Comparison of ENCODE assay signal across 22 cellular contexts in genomic region chr16:14357328-14357727, GRCh38.
DNase-seq lines count a peak whose midpoint lies in the region; ATAC-seq, FAIRE-seq and TF ChIP-seq lines count a peak whose summit lies in the region.
"Had no signal": no experiment of that assay in that cellular context is flagged by ENCODE, and none has a peak within 500 bp of the region (broad histone marks: within the 10 kb centered on the region; RNA-seq: fewer than 3 reads in every experiment).

No MANE protein-coding gene starts in this region.

- no peak overlapping the region for H3K56ac ChIP-seq in H1 (replicated peaks; ENCODE audit: insufficient read length, low read depth, low read length)

- H2BK5ac ChIP-seq in H1 (ENCODE audit: low read depth, low read length): no peak overlapping the region

- H3K4me2 ChIP-seq in BLaER1 (peak overlapping the region; percentile 90), MM.1S (ENCODE audit: low read depth, low read length) (peak overlapping the region; percentile 42), H1 (ENCODE audit: insufficient read depth in 1 of 2, low read depth in 2 of 2, low read length in 2 of 2) (no peak overlapping the region), neural progenitor cell (no peak overlapping the region)

- ATAC-seq in stimulated activated memory B cell treated with anti-CD40 and anti-IgM and Interleukin-4, amounts not matched to agents 10 μg/mL and 1 μg/mL and 100 μg/mL, for 72 hours: no peak
- no peak for ATAC-seq in HG03571 (IDR thresholded peaks at IDR 0.05; ENCODE audit: unreplicated experiment)
- ATAC-seq: HCT116, Panc1, T-cell had no signal

- no peaks in the 10 kb centered on the region for H3K9me3 ChIP-seq in BLaER1
- no peaks in the 10 kb centered on the region for H3K9me3 ChIP-seq in MM.1S (replicated peaks; ENCODE audit: insufficient read depth, low read length)
- H3K9me3 ChIP-seq in H1 (ENCODE audit: insufficient read depth in 2 of 2, low read depth in 1 of 2, low read length in 1 of 2): no peaks in the 10 kb centered on the region
- H3K9me3 ChIP-seq in neural progenitor cell (ENCODE audit: low read depth): no peaks in the 10 kb centered on the region
- H3K9me3 ChIP-seq: MG63, SJCRH30 had no signal

- no peak for TF ChIP-seq POLR2A in H1 (IDR thresholded peaks at IDR 0.05; ENCODE audit: control extremely low read depth in 1 of 2, low read depth in 2 of 2, low read length in 2 of 2)

- H3K9me3 Mint-ChIP-seq in stimulated activated memory B cell treated with anti-CD40 and anti-IgM and Interleukin-4, amounts not matched to agents 10 μg/mL and 1 μg/mL and 100 μg/mL, for 72 hours: no peaks in the 10 kb centered on the region
- no peaks in the 10 kb centered on the region for H3K9me3 Mint-ChIP-seq in neural progenitor cell
- H3K9me3 Mint-ChIP-seq: T-cell had no signal

- H3K36me3 ChIP-seq in BLaER1 (no peaks in the 10 kb centered on the region), MM.1S (replicated peaks; ENCODE audit: insufficient read depth, low read length) (no peaks in the 10 kb centered on the region), H1 (ENCODE audit: control insufficient read depth in 2 of 4, insufficient read depth in 4 of 4, low read length in 3 of 4) (no peaks in the 10 kb centered on the region), neural progenitor cell (no peaks in the 10 kb centered on the region)
- H3K36me3 ChIP-seq: MG63, SJCRH30 had no signal

- 0 out of 2 replicates have a peak overlapping the region, but pooled peaks have one; percentile 29 for H2BK15ac ChIP-seq in H1 (ENCODE audit: low read length)

- H2BK120ac ChIP-seq in H1 (replicated peaks; ENCODE audit: low read depth, low read length): no peak overlapping the region

- no peaks in the 10 kb centered on the region for H3K36me3 Mint-ChIP-seq in stimulated activated memory B cell treated with anti-CD40 and anti-IgM and Interleukin-4, amounts not matched to agents 10 μg/mL and 1 μg/mL and 100 μg/mL, for 72 hours
- no peaks in the 10 kb centered on the region for H3K36me3 Mint-ChIP-seq in neural progenitor cell
- H3K36me3 Mint-ChIP-seq: T-cell had no signal

- H3K4me3 ChIP-seq in BLaER1 (no peak overlapping the region), MM.1S (ENCODE audit: low read length) (no peak overlapping the region), H1 (ENCODE audit: extremely low read depth in 1 of 4, insufficient read depth in 2 of 4, low read depth in 3 of 4, low read length in 4 of 4) (no peak overlapping the region), neural progenitor cell (no peak overlapping the region)
- H3K4me3 ChIP-seq: MG63, SJCRH30 had no signal

- H4K20me1 ChIP-seq in BLaER1 (no peaks in the 10 kb centered on the region), MM.1S (ENCODE audit: insufficient read depth, low read length) (no peaks in the 10 kb centered on the region), H1 (replicated peaks in 1 of 2; ENCODE audit: control insufficient read depth in 1 of 2, insufficient read depth in 2 of 2, low read length in 2 of 2) (no peaks in the 10 kb centered on the region), neural progenitor cell (ENCODE audit: low read depth) (no peaks in the 10 kb centered on the region)

- no peak for TF ChIP-seq RAD21 in H1 (IDR thresholded peaks at IDR 0.05 in 1 of 2, conservative IDR thresholded peaks at IDR 0.05 in 1 of 2; ENCODE audit: low read depth in 2 of 2, low read length in 2 of 2)

- H3K4me1 ChIP-seq in BLaER1 (peaks cover 76% of the 10 kb centered on the region), MM.1S (ENCODE audit: low read length) (peaks cover 41% of the 10 kb centered on the region), H1 (replicated peaks in 1 of 4; ENCODE audit: control insufficient read depth in 3 of 4, insufficient read depth in 4 of 4, low read length in 3 of 4) (peaks cover 2 to 12% (median 5%) of the 10 kb centered on the region in 4 experiments; a peak in 5 of 7 replicates), neural progenitor cell (no peaks in the 10 kb centered on the region)
- H3K4me1 ChIP-seq: SJCRH30 had no signal

- 0 out of 2 replicates have a peak overlapping the region, but pooled peaks have one; percentile 3 for H2BK12ac ChIP-seq in H1 (ENCODE audit: low read depth, low read length)

- H3K18ac ChIP-seq in H1 (ENCODE audit: extremely low read depth, low read length): no peak overlapping the region

- POLR2A ChIA-PET in H1 (lab: Charles Lee; ENCODE audit: partially characterized antibody): no interaction called here

- no peak overlapping the region for H2AK5ac ChIP-seq in H1 (ENCODE audit: low read depth, low read length)

- H3F3A ChIP-seq in MM.1S (ENCODE audit: insufficient read depth, low read length) (peaks cover 36% of the 10 kb centered on the region), neural progenitor cell (ENCODE audit: low read depth) (peaks cover 3% of the 10 kb centered on the region)

- H3K79me1 ChIP-seq in H1 (ENCODE audit: low read depth, low read length): no peaks in the 10 kb centered on the region

- H3K27me3 ChIP-seq in BLaER1 (no peaks in the 10 kb centered on the region), MM.1S (replicated peaks; ENCODE audit: insufficient read depth, low read length) (no peaks in the 10 kb centered on the region), H1 (replicated peaks in 1 of 4; ENCODE audit: control insufficient read depth in 3 of 4, extremely low read depth in 1 of 4, insufficient read depth in 3 of 4, low read length in 3 of 4) (no peaks in the 10 kb centered on the region), neural progenitor cell (no peaks in the 10 kb centered on the region)
- H3K27me3 ChIP-seq: MG63, SJCRH30 had no signal

- CTCF ChIA-PET in H1 (lab: Charles Lee; ENCODE audit: partially characterized antibody): interaction anchor here (0.8 to 1.4 kb wide), 2 partner anchors 21 to 68 kb away, joined by 3 read pairs; no protein-coding TSS in a partner anchor

- no peak for FAIRE-seq in H1 (lab: Jason Lieb, UNC)
- FAIRE-seq: D721Med, HTR-8/SVneo had no signal

- H3K27ac ChIP-seq in BLaER1 (no peak overlapping the region; the same call in 1 of the 2 replicates), MM.1S (ENCODE audit: low read length) (peak overlapping the region; percentile 78), H1 (ENCODE audit: low read depth, low read length) (no peak overlapping the region), neural progenitor cell (no peak overlapping the region)
- H3K27ac ChIP-seq: SJCRH30 had no signal

- H2AFZ ChIP-seq in MM.1S (ENCODE audit: low read length) (peak overlapping the region; percentile 26; the same call in 1 of the 2 replicates), H1 (ENCODE audit: low read length) (no peak overlapping the region), neural progenitor cell (replicated peaks) (no peak overlapping the region)

- H2BK20ac ChIP-seq in H1 (ENCODE audit: low read length): no peak overlapping the region

- no peak overlapping the region for H4K5ac ChIP-seq in H1 (ENCODE audit: insufficient read length, low read depth, low read length)

- no peaks in the 10 kb centered on the region for H3K23me2 ChIP-seq in H1 (ENCODE audit: low read depth, low read length)

- TF ChIP-seq EP300 in H1 (IDR thresholded peaks at IDR 0.05; ENCODE audit: borderline replicate concordance in 1 of 2, low read depth in 2 of 2, low read length in 2 of 2): no peak

- H3K4me1 Mint-ChIP-seq in stimulated activated memory B cell treated with anti-CD40 and anti-IgM and Interleukin-4, amounts not matched to agents 10 μg/mL and 1 μg/mL and 100 μg/mL, for 72 hours: peaks cover 16% of the 10 kb centered on the region
- H3K4me1 Mint-ChIP-seq in neural progenitor cell: peaks cover 26% of the 10 kb centered on the region

- TF ChIP-seq CTCF in MM.1S (IDR thresholded peaks at IDR 0.05; ENCODE audit: low read length) (no peak), H1 (IDR thresholded peaks at IDR 0.05; ENCODE audit: control extremely low read depth in 1 of 3, insufficient read depth in 1 of 3, low read depth in 1 of 3, low read length in 3 of 3) (no peak), neural progenitor cell (IDR thresholded peaks at IDR 0.05) (no peak)

- no peak overlapping the region for H3K4me3 Mint-ChIP-seq in stimulated activated memory B cell treated with anti-CD40 and anti-IgM and Interleukin-4, amounts not matched to agents 10 μg/mL and 1 μg/mL and 100 μg/mL, for 72 hours
- no peak overlapping the region for H3K4me3 Mint-ChIP-seq in neural progenitor cell
- H3K4me3 Mint-ChIP-seq: T-cell had no signal

- no peaks in the 10 kb centered on the region for H3K79me2 ChIP-seq in MM.1S (ENCODE audit: low read length)
- no peaks in the 10 kb centered on the region for H3K79me2 ChIP-seq in H1 (ENCODE audit: control insufficient read depth in 1 of 2, insufficient read depth in 2 of 2, low read length in 2 of 2)
- no peaks in the 10 kb centered on the region for H3K79me2 ChIP-seq in neural progenitor cell (ENCODE audit: low read depth)

- no peak overlapping the region for H3K9ac ChIP-seq in BLaER1
- H3K9ac ChIP-seq in MM.1S (ENCODE audit: low read length): peak overlapping the region; percentile 34
- no peak overlapping the region for H3K9ac ChIP-seq in H1 (replicated peaks in 1 of 4; ENCODE audit: extremely low read depth in 1 of 4, low read depth in 3 of 4, low read length in 3 of 4)
- H3K9ac ChIP-seq in neural progenitor cell: no peak overlapping the region

- WGBS in H1 (ENCODE audit: extremely low coverage in 1 of 2, insufficient coverage in 1 of 2, insufficient read length in 1 of 2, insufficient replicate concordance in 2 of 2, low coverage in 1 of 2, low lambda C conversion rate in 2 of 2, missing lambda C conversion rate in 1 of 2), 2 experiments: 91% methylated on average over 6 of the region's 6 CpGs; no CpG with 5 or more reads in 1 of the 2 experiments

- H3K4ac ChIP-seq in H1 (replicated peaks; ENCODE audit: insufficient read length, low read depth, low read length): no peak overlapping the region

- H4K8ac ChIP-seq in H1 (ENCODE audit: extremely low read depth, insufficient read depth, low read length): no peak overlapping the region

- no peak overlapping the region for H4K91ac ChIP-seq in H1 (replicated peaks; ENCODE audit: insufficient read length, low read length)

- no peaks in the 10 kb centered on the region for H3K9me2 ChIP-seq in MM.1S (replicated peaks; ENCODE audit: insufficient read depth, low read length)

- no peak overlapping the region for H3K23ac ChIP-seq in H1 (ENCODE audit: insufficient read length)

- H3K27ac Mint-ChIP-seq in stimulated activated memory B cell treated with anti-CD40 and anti-IgM and Interleukin-4, amounts not matched to agents 10 μg/mL and 1 μg/mL and 100 μg/mL, for 72 hours: peak overlapping the region; percentile 3
- no peak overlapping the region for H3K27ac Mint-ChIP-seq in neural progenitor cell
- H3K27ac Mint-ChIP-seq: T-cell had no signal

- H3K27me3 Mint-ChIP-seq in stimulated activated memory B cell treated with anti-CD40 and anti-IgM and Interleukin-4, amounts not matched to agents 10 μg/mL and 1 μg/mL and 100 μg/mL, for 72 hours: peaks cover 15% of the 10 kb centered on the region
- peaks cover 9% of the 10 kb centered on the region for H3K27me3 Mint-ChIP-seq in neural progenitor cell (ENCODE audit: insufficient read depth, low read depth)

- no peak overlapping the region for H3K14ac ChIP-seq in H1 (ENCODE audit: insufficient read length)

- DNase-seq in MM.1S (peak; percentile 87), H1 (ENCODE audit: low read depth in 1 of 2, low spot score in 2 of 2) (no peak), T-helper 2 cell (no peak), neural progenitor cell (ENCODE audit: low spot score) (no peak)
- DNase-seq: DMS53, GDM1, GOT3, MG63, NCI-H1048, NCI-H1436, NCI-H187 treated with DMSO at 0.1 percent for 48 hours, NCI-H2107, NCI-H510A, SJCRH30, T-cell had no signal

Comparison
In these comparisons a context has a peak if more than half of its experiments do, and no peak if none do; other contexts are left out.
1. H3K4me2 ChIP-seq: peak in BLaER1 (single experiment) and MM.1S (single experiment); none in H1 (0 of 2) and neural progenitor cell (single experiment).